Comparison of ENCODE assay signal across 8 cellular contexts in genomic region chr2:226802573-226802972, GRCh38. TPM values are rescaled to one million over a fixed set of nuclear protein-coding genes. Genes with fewer than 3 reads are reported as not detected.
DNase-seq lines count a peak whose midpoint lies in the region; ATAC-seq, FAIRE-seq and TF ChIP-seq lines count a peak whose summit lies in the region.

No MANE protein-coding gene starts in this region.

- H3K4me1 ChIP-seq in OCI-LY1 (ENCODE audit: insufficient read depth, low read length, severe bottlenecking): peaks cover 31% of the 10 kb centered on the region
- H3K4me1 ChIP-seq in colonic mucosa: no peaks in the 10 kb centered on the region
- H3K4me1 ChIP-seq in mucosa of descending colon (ENCODE audit: low read depth): peaks cover 15% of the 10 kb centered on the region

- peak overlapping the region; percentile 88 for H3K4me2 ChIP-seq in OCI-LY1 (ENCODE audit: low read length)

- H3K4me3 ChIP-seq in OCI-LY1 (ENCODE audit: low read depth, low read length, poor library complexity, severe bottlenecking) (no peak overlapping the region), colonic mucosa (no peak overlapping the region), mucosa of descending colon (no peak overlapping the region)

- H3K9ac ChIP-seq in OCI-LY1 (ENCODE audit: low read length): no peak overlapping the region
- H3K9ac ChIP-seq in colonic mucosa (ENCODE audit: low read depth in 2 of 2, low read length in 2 of 2): no peak overlapping the region

- H3K27ac ChIP-seq in OCI-LY1 (ENCODE audit: low read depth, low read length, poor library complexity, severe bottlenecking) (no peak overlapping the region), colonic mucosa (no peak overlapping the region)

- peak; percentile 69 for TF ChIP-seq CTCF in OCI-LY1 (IDR thresholded peaks at IDR 0.05; ENCODE audit: low read length)
- TF ChIP-seq CTCF in colonic mucosa (IDR thresholded peaks at IDR 0.05): peak; percentile 61
- TF ChIP-seq CTCF in mucosa of descending colon (IDR thresholded peaks at IDR 0.05): peak; percentile 33

- ATAC-seq in mucosa of descending colon (no peak), GM19328 (IDR thresholded peaks at IDR 0.05; ENCODE audit: unreplicated experiment) (no peak)

- intact Hi-C loops in colonic mucosa (cut with DNase I): loop anchor here (5.0 kb wide), 2 partner anchors 305 to 1135 kb away; no protein-coding TSS in a partner anchor
- intact Hi-C loops in mucosa of descending colon (cut with DNase I, micrococcal nuclease): loop anchor here (5.0 kb wide), 3 partner anchors 815 to 1130 kb away; no protein-coding TSS in a partner anchor

- H3K27me3 ChIP-seq in OCI-LY1 (ENCODE audit: insufficient read depth, low read length) (no peaks in the 10 kb centered on the region), colonic mucosa (no peaks in the 10 kb centered on the region)

- H4K20me1 ChIP-seq in OCI-LY1 (ENCODE audit: insufficient read depth, low read length): no peaks in the 10 kb centered on the region

- DNase-seq in DMS53 treated with DMSO at 0.1 percent for 48 hours (lab: John Stamatoyannopoulos, UW; ENCODE audit: unreplicated experiment) (peak; percentile 63), KBM-7 (peak; percentile 57), colonic mucosa (peak; percentile 31), mucosa of descending colon (peak in 1 of 3 donors; percentile 42), urothelium cell line (ENCODE audit: low spot score) (no peak)
- no peak for DNase-seq in activated CD4-positive, CD25-positive, alpha-beta regulatory T cell treated with anti-CD3 and anti-CD28 coated beads, Interleukin-2, amount 50 U/mL, for 72 hours

- in situ Hi-C loops in KBM-7 (cut with MboI; ENCODE audit: low pct_unique_long_range_greater_than_20kb, low sequenced_read_pairs): loop anchor here (25.0 kb wide), 1 partner anchor 1115 kb away; no protein-coding TSS in a partner anchor

- H3K9me3 ChIP-seq in OCI-LY1 (ENCODE audit: low read length) (no peaks in the 10 kb centered on the region), colonic mucosa (no peaks in the 10 kb centered on the region), mucosa of descending colon (no peaks in the 10 kb centered on the region)

- no peaks in the 10 kb centered on the region for H3F3A ChIP-seq in OCI-LY1 (ENCODE audit: insufficient read depth, low read length)

- H3K9me2 ChIP-seq in OCI-LY1 (ENCODE audit: low read depth, low read length): no peaks in the 10 kb centered on the region

- H3K79me2 ChIP-seq in OCI-LY1 (ENCODE audit: insufficient read depth, low read length): no peaks in the 10 kb centered on the region

- H3K36me3 ChIP-seq in OCI-LY1 (ENCODE audit: insufficient read depth, low read length) (no peaks in the 10 kb centered on the region), colonic mucosa (no peaks in the 10 kb centered on the region), mucosa of descending colon (ENCODE audit: low read depth) (no peaks in the 10 kb centered on the region)

- FAIRE-seq in urothelium cell line (lab: Jason Lieb, UNC): no peak

- H2AFZ ChIP-seq in OCI-LY1 (ENCODE audit: low read length): no peak overlapping the region

RNA-seq across cellular contexts. Expression of gene IRS1, which starts 3.0 kb away (rescaled TPM):
- total RNA-seq in colonic mucosa (10 to 100 TPM in 1 of 2 donors, 1 to 10 TPM in 1; 9.5 to 17.4 TPM), mucosa of descending colon (10 to 100 TPM in 2 of 3 donors, 1 to 10 TPM in 1; 8.1 to 29.0 (median 13.5) TPM)

RNA-seq across cellular contexts. Expression of gene RHBDD1, which starts 33.3 kb away (rescaled TPM):
- total RNA-seq in colonic mucosa: 10 to 100 TPM; 29.9 to 31.7 TPM
- total RNA-seq in mucosa of descending colon: 10 to 100 TPM; 28.7 to 41.6 (median 30.5) TPM

Comparison
In these comparisons a context has a peak if more than half of its experiments do, and no peak if none do; other contexts are left out.
1. DNase-seq: peak in DMS53 treated with DMSO at 0.1 percent for 48 hours (single experiment), KBM-7 (single experiment) and colonic mucosa (single experiment); none in activated CD4-positive, CD25-positive, alpha-beta regulatory T cell treated with anti-CD3 and anti-CD28 coated beads, Interleukin-2, amount 50 U/mL, for 72 hours (single experiment) and urothelium cell line (single experiment).
2. Peak in every context shown above with its lines, with median percentiles within 50 percentile points of each other: CTCF ChIP-seq.